In the genomic region with DNA sequence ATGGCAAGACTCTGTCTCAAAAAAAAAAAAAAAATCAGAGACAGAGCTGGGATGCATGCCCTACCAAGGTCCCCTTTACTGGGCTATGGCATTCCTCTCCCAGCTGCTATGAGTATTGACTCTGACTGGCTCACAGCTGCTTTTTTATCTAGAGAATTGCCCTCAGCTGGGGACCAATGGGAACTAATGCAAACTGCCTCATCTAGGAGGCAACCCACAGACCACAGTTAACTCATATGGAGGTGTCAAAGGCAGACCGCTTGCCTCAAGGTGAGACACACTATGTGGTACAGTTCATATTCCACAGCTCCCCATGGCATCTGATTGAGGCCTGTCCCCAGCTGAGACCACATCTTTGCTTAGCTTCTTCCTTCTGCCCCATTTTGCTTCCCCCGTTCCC, we compare ENCODE assay signal across 1 cellular context.
TF ChIP-seq lines count a peak whose summit lies in the region.

No MANE protein-coding gene starts in this region.

TF ChIP-seq in HepG2, 621 proteins besides CTCF, POLR2A, EP300 and RAD21 (continued from another document):
- TF ChIP-seq, protein P1, sequence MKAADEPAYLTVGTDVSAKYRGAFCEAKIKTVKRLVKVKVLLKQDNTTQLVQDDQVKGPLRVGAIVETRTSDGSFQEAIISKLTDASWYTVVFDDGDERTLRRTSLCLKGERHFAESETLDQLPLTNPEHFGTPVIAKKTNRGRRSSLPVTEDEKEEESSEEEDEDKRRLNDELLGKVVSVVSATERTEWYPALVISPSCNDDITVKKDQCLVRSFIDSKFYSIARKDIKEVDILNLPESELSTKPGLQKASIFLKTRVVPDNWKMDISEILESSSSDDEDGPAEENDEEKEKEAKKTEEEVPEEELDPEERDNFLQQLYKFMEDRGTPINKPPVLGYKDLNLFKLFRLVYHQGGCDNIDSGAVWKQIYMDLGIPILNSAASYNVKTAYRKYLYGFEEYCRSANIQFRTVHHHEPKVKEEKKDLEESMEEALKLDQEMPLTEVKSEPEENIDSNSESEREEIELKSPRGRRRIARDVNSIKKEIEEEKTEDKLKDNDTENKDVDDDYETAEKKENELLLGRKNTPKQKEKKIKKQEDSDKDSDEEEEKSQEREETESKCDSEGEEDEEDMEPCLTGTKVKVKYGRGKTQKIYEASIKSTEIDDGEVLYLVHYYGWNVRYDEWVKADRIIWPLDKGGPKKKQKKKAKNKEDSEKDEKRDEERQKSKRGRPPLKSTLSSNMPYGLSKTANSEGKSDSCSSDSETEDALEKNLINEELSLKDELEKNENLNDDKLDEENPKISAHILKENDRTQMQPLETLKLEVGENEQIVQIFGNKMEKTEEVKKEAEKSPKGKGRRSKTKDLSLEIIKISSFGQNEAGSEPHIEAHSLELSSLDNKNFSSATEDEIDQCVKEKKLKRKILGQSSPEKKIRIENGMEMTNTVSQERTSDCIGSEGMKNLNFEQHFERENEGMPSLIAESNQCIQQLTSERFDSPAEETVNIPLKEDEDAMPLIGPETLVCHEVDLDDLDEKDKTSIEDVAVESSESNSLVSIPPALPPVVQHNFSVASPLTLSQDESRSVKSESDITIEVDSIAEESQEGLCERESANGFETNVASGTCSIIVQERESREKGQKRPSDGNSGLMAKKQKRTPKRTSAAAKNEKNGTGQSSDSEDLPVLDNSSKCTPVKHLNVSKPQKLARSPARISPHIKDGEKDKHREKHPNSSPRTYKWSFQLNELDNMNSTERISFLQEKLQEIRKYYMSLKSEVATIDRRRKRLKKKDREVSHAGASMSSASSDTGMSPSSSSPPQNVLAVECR (CRISPR knock-in tag; IDR thresholded peaks at IDR 0.05; ENCODE audit: borderline replicate concordance) = no peak
- TF ChIP-seq NFIB (CRISPR knock-in tag; IDR thresholded peaks at IDR 0.05; ENCODE audit: borderline replicate concordance) = no peak
- TF ChIP-seq PHB2 (IDR thresholded peaks at IDR 0.05; ENCODE audit: partially characterized antibody) = no peak
- TF ChIP-seq ZNF547 (CRISPR knock-in tag; IDR thresholded peaks at IDR 0.05) = no peak
- TF ChIP-seq HNRNPLL (IDR thresholded peaks at IDR 0.05; ENCODE audit: low read depth, low read length, poor library complexity, severe bottlenecking) = no peak
- no peak for TF ChIP-seq HNRNPK (IDR thresholded peaks at IDR 0.05; ENCODE audit: low read depth, low read length, poor library complexity, severe bottlenecking)
- TF ChIP-seq, protein P2, sequence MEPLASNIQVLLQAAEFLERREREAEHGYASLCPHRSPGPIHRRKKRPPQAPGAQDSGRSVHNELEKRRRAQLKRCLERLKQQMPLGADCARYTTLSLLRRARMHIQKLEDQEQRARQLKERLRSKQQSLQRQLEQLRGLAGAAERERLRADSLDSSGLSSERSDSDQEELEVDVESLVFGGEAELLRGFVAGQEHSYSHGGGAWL (CRISPR knock-in tag; IDR thresholded peaks at IDR 0.05) = no peak
- no peak for TF ChIP-seq CBX2 (IDR thresholded peaks at IDR 0.05; ENCODE audit: low read depth, low read length)
- TF ChIP-seq CBX2 (CRISPR knock-in tag; IDR thresholded peaks at IDR 0.05; ENCODE audit: low read depth) = no peak
- TF ChIP-seq NR2F1 (CRISPR knock-in tag; IDR thresholded peaks at IDR 0.05) = no peak
- TF ChIP-seq, protein P3, sequence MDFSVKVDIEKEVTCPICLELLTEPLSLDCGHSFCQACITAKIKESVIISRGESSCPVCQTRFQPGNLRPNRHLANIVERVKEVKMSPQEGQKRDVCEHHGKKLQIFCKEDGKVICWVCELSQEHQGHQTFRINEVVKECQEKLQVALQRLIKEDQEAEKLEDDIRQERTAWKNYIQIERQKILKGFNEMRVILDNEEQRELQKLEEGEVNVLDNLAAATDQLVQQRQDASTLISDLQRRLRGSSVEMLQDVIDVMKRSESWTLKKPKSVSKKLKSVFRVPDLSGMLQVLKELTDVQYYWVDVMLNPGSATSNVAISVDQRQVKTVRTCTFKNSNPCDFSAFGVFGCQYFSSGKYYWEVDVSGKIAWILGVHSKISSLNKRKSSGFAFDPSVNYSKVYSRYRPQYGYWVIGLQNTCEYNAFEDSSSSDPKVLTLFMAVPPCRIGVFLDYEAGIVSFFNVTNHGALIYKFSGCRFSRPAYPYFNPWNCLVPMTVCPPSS (IDR thresholded peaks at IDR 0.05) = no peak
- no peak for TF ChIP-seq ZNF253 (CRISPR knock-in tag; IDR thresholded peaks at IDR 0.05; ENCODE audit: borderline replicate concordance)
